8 cellular contexts compared by ENCODE assay signal in genomic region chr2:113080134-113080533, GRCh38. TPM values are rescaled to one million over a fixed set of nuclear protein-coding genes. Genes with fewer than 3 reads are reported as not detected.
DNase-seq lines count a peak whose midpoint lies in the region; ATAC-seq, FAIRE-seq and TF ChIP-seq lines count a peak whose summit lies in the region.

No MANE protein-coding gene starts in this region.

- H4K20me1 ChIP-seq in astrocyte (ENCODE audit: insufficient read depth, low read length): no peaks in the 10 kb centered on the region

- H3K9me3 Mint-ChIP-seq in astrocyte (ENCODE audit: unreplicated experiment): no peaks in the 10 kb centered on the region

- intact Hi-C loops in ascending aorta (cut with DNase I): no loop called here

- DNase-seq in COR-L47 (lab: John Stamatoyannopoulos, UW) (peak; percentile 18), SK-MEL-5 (ENCODE audit: low read depth, low spot score) (peak; percentile 50), astrocyte (ENCODE audit: low read depth) (no peak), islet precursor cell (peak; percentile 76), ascending aorta (ENCODE audit: low spot score in 2 of 2) (no peak)
- peak; percentile 31 to 46 for DNase-seq in stimulated activated CD8-positive, alpha-beta memory T cell treated with anti-CD3 and anti-CD28 coated beads, Interleukin-2, amount 100 ng/mL, for 48 hours (ENCODE audit: low read depth in 2 of 2)

- no peaks in the 10 kb centered on the region for H3K36me3 Mint-ChIP-seq in astrocyte (ENCODE audit: low read depth, unreplicated experiment)

- H3K9me3 ChIP-seq in astrocyte (ENCODE audit: insufficient read depth, low read depth, low read length) (no peaks in the 10 kb centered on the region), ascending aorta (no peaks in the 10 kb centered on the region)

- no peak overlapping the region for H3K9ac ChIP-seq in astrocyte (ENCODE audit: low read length)

- H3K4me3 ChIP-seq in astrocyte (ENCODE audit: insufficient read depth, low read depth, low read length): no peak overlapping the region
- no peak overlapping the region for H3K4me3 ChIP-seq in ascending aorta

- in situ Hi-C loops in SK-MEL-5 (cut with HindIII; ENCODE audit: low pct_unique_long_range_greater_than_20kb, low sequenced_read_pairs): no loop called here

- H3K4me1 Mint-ChIP-seq in astrocyte (ENCODE audit: low read depth, unreplicated experiment): no peaks in the 10 kb centered on the region

- no peak for FAIRE-seq in astrocyte (lab: Jason Lieb, UNC)

- H3K27ac ChIP-seq in astrocyte (ENCODE audit: low read depth, low read length) (no peak overlapping the region), ascending aorta (no peak overlapping the region)

- peaks cover 49% of the 10 kb centered on the region for H3K27me3 Mint-ChIP-seq in astrocyte (ENCODE audit: low read depth, unreplicated experiment)

- no peak overlapping the region for H2AFZ ChIP-seq in astrocyte (ENCODE audit: low read depth, low read length)

- no peak overlapping the region for H3K27ac Mint-ChIP-seq in astrocyte (ENCODE audit: unreplicated experiment)

- no peaks in the 10 kb centered on the region for H3K36me3 ChIP-seq in astrocyte (ENCODE audit: insufficient read depth, low read length)
- H3K36me3 ChIP-seq in ascending aorta: no peaks in the 10 kb centered on the region

- H3K27me3 ChIP-seq in astrocyte (ENCODE audit: insufficient read depth, low read length): peaks cover 32% of the 10 kb centered on the region
- no peaks in the 10 kb centered on the region for H3K27me3 ChIP-seq in ascending aorta

- H3K79me2 ChIP-seq in astrocyte (ENCODE audit: insufficient read depth, low read length): no peaks in the 10 kb centered on the region

- TF ChIP-seq CTCF in astrocyte (IDR thresholded peaks at IDR 0.05; ENCODE audit: insufficient read depth, low read depth, low read length): peak; percentile 86
- TF ChIP-seq CTCF in ascending aorta (IDR thresholded peaks at IDR 0.05): peak in 1 of 3 experiments; percentile 39

- ATAC-seq in HG02884 (IDR thresholded peaks at IDR 0.05; ENCODE audit: unreplicated experiment) (peak; percentile 50), GM21360 (IDR thresholded peaks at IDR 0.05; ENCODE audit: unreplicated experiment) (no peak)

- no peak overlapping the region for H3K4me3 Mint-ChIP-seq in astrocyte (ENCODE audit: unreplicated experiment)

- no peak overlapping the region for H3K4me2 ChIP-seq in astrocyte (ENCODE audit: low read length)

- H3K4me1 ChIP-seq in astrocyte (ENCODE audit: insufficient read depth, low read length) (no peaks in the 10 kb centered on the region), ascending aorta (no peaks in the 10 kb centered on the region)

RNA-seq across cellular contexts. Expression of gene IL1F10, which starts 12.4 kb away (rescaled TPM):
- not detected in 2 replicates for total RNA-seq in SK-MEL-5 (2014; rRNA removed; shearing (Covaris generic))
- not detected in 2 replicates for polyA plus RNA-seq in SK-MEL-5 (2015; cell fraction: cytosol; rRNA removed)
- not detected in 2 replicates for polyA plus RNA-seq in SK-MEL-5 (2015; cell fraction: nucleus; rRNA removed)
- not detected in 2 replicates for total RNA-seq in astrocyte
- total RNA-seq in ascending aorta: not detected

RNA-seq across cellular contexts. Expression of gene IL36RN, which starts 21.1 kb away (rescaled TPM):
- total RNA-seq in SK-MEL-5 (2014; rRNA removed; shearing (Covaris generic)): not detected in 2 replicates
- 0.11 TPM in 1 of 2 replicates, not detected in the other for polyA plus RNA-seq in SK-MEL-5 (2015; cell fraction: cytosol; rRNA removed)
- 0.12 TPM in 1 of 2 replicates, not detected in the other for polyA plus RNA-seq in SK-MEL-5 (2015; cell fraction: nucleus; rRNA removed)
- total RNA-seq in astrocyte: 0.14 TPM in 1 of 2 replicates, not detected in the other
- not detected for total RNA-seq in ascending aorta

RNA-seq across cellular contexts. Expression of gene IL36B, which starts 27.5 kb away (rescaled TPM):
- not detected in 2 replicates for total RNA-seq in SK-MEL-5 (2014; rRNA removed; shearing (Covaris generic))
- not detected in 2 replicates for polyA plus RNA-seq in SK-MEL-5 (2015; cell fraction: cytosol; rRNA removed)
- 0.52 TPM in 1 of 2 replicates, not detected in the other for polyA plus RNA-seq in SK-MEL-5 (2015; cell fraction: nucleus; rRNA removed)
- not detected in 2 replicates for total RNA-seq in astrocyte
- total RNA-seq in ascending aorta: not detected

RNA-seq across cellular contexts. Expression of gene IL1RN, which starts 47.3 kb away (rescaled TPM):
- not detected in 2 replicates for total RNA-seq in SK-MEL-5 (2014; rRNA removed; shearing (Covaris generic))
- polyA plus RNA-seq in SK-MEL-5 (2015; cell fraction: cytosol; rRNA removed): 0.08 TPM in 1 of 2 replicates, not detected in the other
- polyA plus RNA-seq in SK-MEL-5 (2015; cell fraction: nucleus; rRNA removed): not detected in 2 replicates
- total RNA-seq in astrocyte (not detected in 2 replicates), ascending aorta (not detected)

Comparison
In these comparisons a context has a peak if more than half of its experiments do, and no peak if none do; other contexts are left out.
1. DNase-seq: peak in COR-L47 (single experiment), SK-MEL-5 (single experiment), islet precursor cell (single experiment) and stimulated activated CD8-positive, alpha-beta memory T cell treated with anti-CD3 and anti-CD28 coated beads, Interleukin-2, amount 100 ng/mL, for 48 hours (2 of 2); none in astrocyte (single experiment) and ascending aorta (0 of 2).